In the genomic region with DNA sequence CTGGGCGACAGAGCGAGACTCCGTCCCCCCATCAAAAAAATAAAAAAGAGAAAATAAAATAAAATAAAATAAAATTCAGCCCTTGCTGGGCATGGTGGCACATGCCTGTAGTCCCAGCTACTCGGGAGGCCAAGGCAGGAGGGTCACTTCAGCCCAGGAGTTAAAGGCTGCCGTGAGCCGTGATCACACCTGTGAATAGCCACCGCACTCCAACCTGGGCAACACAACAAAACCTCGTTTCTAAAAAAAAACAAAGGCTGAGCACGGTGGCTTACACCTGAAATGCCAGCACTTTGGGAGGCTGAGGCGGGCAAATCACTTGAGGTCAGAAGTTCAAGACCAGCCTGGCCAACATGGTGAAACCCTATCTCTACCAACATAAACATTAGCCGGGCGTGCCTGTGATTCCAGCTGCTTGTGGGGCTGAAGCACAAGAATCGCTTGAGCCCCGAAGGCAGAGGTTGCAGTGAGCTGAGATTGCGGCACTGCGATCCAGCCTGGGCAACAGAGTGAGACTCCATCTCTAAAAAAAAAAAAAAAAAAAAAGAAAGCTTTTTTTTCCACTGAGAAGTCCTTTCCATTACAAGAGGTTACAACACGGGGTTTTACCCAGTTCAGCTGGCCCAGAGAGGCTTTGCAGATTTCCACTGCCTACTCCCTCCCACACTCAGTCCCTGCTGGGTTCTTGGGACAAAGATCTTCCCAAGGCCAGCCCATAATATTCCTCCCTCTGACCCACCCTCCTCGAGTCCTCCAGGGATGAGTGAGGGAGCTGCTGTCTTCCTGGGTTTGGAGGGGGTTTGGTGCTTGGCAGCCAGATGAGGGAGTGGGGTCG, we compare ENCODE assay signal across 18 cellular contexts. TPM values are rescaled to one million over a fixed set of nuclear protein-coding genes. Genes with fewer than 3 reads are reported as not detected.
DNase-seq lines count a peak whose midpoint lies in the region; ATAC-seq and TF ChIP-seq lines count a peak whose summit lies in the region.
"Had no signal": no experiment of that assay in that cellular context is flagged by ENCODE, and none has a peak within 500 bp of the region (broad histone marks: within the 10 kb centered on the region; RNA-seq: fewer than 3 reads in every experiment).

No MANE protein-coding gene starts in this region.

- no peak for TF ChIP-seq CTCF in fibroblast of the aortic adventitia (IDR thresholded peaks at IDR 0.05; ENCODE audit: insufficient read depth, low read length)

- H4K8ac ChIP-seq in neuronal stem cell (ENCODE audit: low read depth, low read length), result no peak overlapping the region

- H3K27me3 Mint-ChIP-seq in activated CD4-positive, alpha-beta memory T cell treated with anti-CD3 and anti-CD28 coated beads for 36 hours, result peaks cover 25% of the 10 kb centered on the region
- H3K27me3 Mint-ChIP-seq in activated naive CD4-positive, alpha-beta T cell treated with anti-CD3 and anti-CD28 coated beads, Interleukin-2, amount 10 ng/mL, durations not matched to agents 7 days and 5 days, result peaks cover 44% of the 10 kb centered on the region

- peaks cover 10% of the 10 kb centered on the region for H3K79me2 ChIP-seq in ACC112 (ENCODE audit: control insufficient read depth, insufficient read depth, low read length, unreplicated experiment)

- peaks cover 20% of the 10 kb centered on the region for H3K4me1 ChIP-seq in ACC112 (ENCODE audit: control insufficient read depth, insufficient read depth, low read length, unreplicated experiment)
- peaks cover 30% of the 10 kb centered on the region for H3K4me1 ChIP-seq in SJCRH30
- H3K4me1 ChIP-seq in neuronal stem cell (ENCODE audit: control insufficient read depth in 2 of 2, insufficient read depth in 1 of 2, low read depth in 1 of 2, low read length in 2 of 2), result peaks cover 9 to 11% of the 10 kb centered on the region in 2 donors

- DNase-seq in SJCRH30 (peak; percentile 74 to 79), fibroblast of the aortic adventitia (ENCODE audit: low read depth) (peak; percentile 17), neuronal stem cell (ENCODE audit: low spot score) (no peak)
- no peak for DNase-seq in activated CD4-positive, alpha-beta memory T cell treated with anti-CD3 and anti-CD28 coated beads for 36 hours
- DNase-seq in activated naive CD4-positive, alpha-beta T cell treated with anti-CD3 and anti-CD28 coated beads, Interleukin-2, amount 10 ng/mL, durations not matched to agents 7 days and 5 days, result no peak
- DNase-seq: activated CD4-positive, alpha-beta T cell treated with anti-CD3 and anti-CD28 coated beads, Interleukin-2, amount 10 ng/mL, durations not matched to agents 24 days and 14 days; effector memory CD8-positive, alpha-beta T cell; naive thymus-derived CD4-positive, alpha-beta T cell; NCI-H1694; NCI-H510A had no signal

- H3K4me2 ChIP-seq in neuronal stem cell (ENCODE audit: insufficient read depth, low read length, poor library complexity, severe bottlenecking), result no peak overlapping the region
- H3K4me2 ChIP-seq: GM23338 had no signal

- H3K23ac ChIP-seq in neuronal stem cell (ENCODE audit: low read depth, low read length, poor library complexity), result peak overlapping the region; percentile 65

- no peak overlapping the region for H2BK120ac ChIP-seq in neuronal stem cell (ENCODE audit: low read depth, low read length)

- peak overlapping the region; percentile 64 for H3K18ac ChIP-seq in neuronal stem cell (ENCODE audit: low read length)

- no peak overlapping the region for H4K91ac ChIP-seq in neuronal stem cell (ENCODE audit: low read depth, low read length, poor library complexity)

- CTCF ChIA-PET in activated CD4-positive, alpha-beta memory T cell treated with anti-CD3 and anti-CD28 coated beads for 36 hours (lab: Charles Lee), result interaction anchor here (0.6 to 1.3 kb wide), 5 partner anchors 17 to 210 kb away, joined by 3 to 7 read pairs (median 4); no protein-coding TSS in a partner anchor
- CTCF ChIA-PET in activated naive CD4-positive, alpha-beta T cell treated with anti-CD3 and anti-CD28 coated beads, Interleukin-2, amount 10 ng/mL, durations not matched to agents 7 days and 5 days (lab: Charles Lee), result interaction anchor here (1.2 kb wide), 1 partner anchor 10 kb away, joined by 3 read pairs; no protein-coding TSS in a partner anchor

- no peak overlapping the region for H2BK15ac ChIP-seq in neuronal stem cell (ENCODE audit: low read length)

- peaks cover 5% of the 10 kb centered on the region for H3K4me1 Mint-ChIP-seq in activated CD4-positive, alpha-beta memory T cell treated with anti-CD3 and anti-CD28 coated beads for 36 hours (ENCODE audit: low read depth)
- H3K4me1 Mint-ChIP-seq in activated naive CD4-positive, alpha-beta T cell treated with anti-CD3 and anti-CD28 coated beads, Interleukin-2, amount 10 ng/mL, durations not matched to agents 7 days and 5 days, result peaks cover 17% of the 10 kb centered on the region

- H3K79me1 ChIP-seq in neuronal stem cell (ENCODE audit: low read depth, low read length), result peaks cover 2% of the 10 kb centered on the region

- no peaks in the 10 kb centered on the region for H3K9me3 Mint-ChIP-seq in activated CD4-positive, alpha-beta memory T cell treated with anti-CD3 and anti-CD28 coated beads for 36 hours
- no peaks in the 10 kb centered on the region for H3K9me3 Mint-ChIP-seq in activated naive CD4-positive, alpha-beta T cell treated with anti-CD3 and anti-CD28 coated beads, Interleukin-2, amount 10 ng/mL, durations not matched to agents 7 days and 5 days
- H3K9me3 Mint-ChIP-seq: activated CD4-positive, alpha-beta T cell treated with anti-CD3 and anti-CD28 coated beads, Interleukin-2, amount 10 ng/mL, durations not matched to agents 24 days and 14 days; activated naive CD4-positive, alpha-beta T cell treated with anti-CD3 and anti-CD28 coated beads, Interleukin-2, amount 50 U/mL, for 24 hours; effector memory CD8-positive, alpha-beta T cell; naive thymus-derived CD4-positive, alpha-beta T cell had no signal

- no peak overlapping the region for H3K4me3 ChIP-seq in ACC112 (ENCODE audit: low read depth, low read length)
- no peak overlapping the region for H3K4me3 ChIP-seq in SJCRH30
- H3K4me3 ChIP-seq in fibroblast of the aortic adventitia (ENCODE audit: low read depth, low read length), result no peak overlapping the region
- no peak overlapping the region for H3K4me3 ChIP-seq in neuronal stem cell (ENCODE audit: low read length in 2 of 2)
- H3K4me3 ChIP-seq: GM12878, GM23338 had no signal

- no peaks in the 10 kb centered on the region for H3K27me3 ChIP-seq in ACC112 (ENCODE audit: insufficient read depth, low read length)
- H3K27me3 ChIP-seq in SJCRH30, result no peaks in the 10 kb centered on the region
- peaks cover 0 to 9% (median 8%) of the 10 kb centered on the region in 3 experiments for H3K27me3 ChIP-seq in neuronal stem cell (ENCODE audit: control insufficient read depth in 3 of 3, insufficient read depth in 3 of 3, low read depth in 1 of 3, low read length in 3 of 3)

- intact Hi-C loops in activated CD4-positive, alpha-beta memory T cell treated with anti-CD3 and anti-CD28 coated beads for 36 hours (cut with micrococcal nuclease), result no loop called here

- H3K4me3 Mint-ChIP-seq in activated CD4-positive, alpha-beta memory T cell treated with anti-CD3 and anti-CD28 coated beads for 36 hours, result no peak overlapping the region
- no peak overlapping the region for H3K4me3 Mint-ChIP-seq in activated naive CD4-positive, alpha-beta T cell treated with anti-CD3 and anti-CD28 coated beads, Interleukin-2, amount 10 ng/mL, durations not matched to agents 7 days and 5 days
- H3K4me3 Mint-ChIP-seq: activated CD4-positive, alpha-beta T cell treated with anti-CD3 and anti-CD28 coated beads, Interleukin-2, amount 10 ng/mL, durations not matched to agents 24 days and 14 days; activated naive CD4-positive, alpha-beta T cell treated with anti-CD3 and anti-CD28 coated beads, Interleukin-2, amount 50 U/mL, for 24 hours; effector memory CD8-positive, alpha-beta T cell; GM23338; naive thymus-derived CD4-positive, alpha-beta T cell had no signal

- H3K27ac Mint-ChIP-seq in activated CD4-positive, alpha-beta memory T cell treated with anti-CD3 and anti-CD28 coated beads for 36 hours, result no peak overlapping the region
- H3K27ac Mint-ChIP-seq in activated naive CD4-positive, alpha-beta T cell treated with anti-CD3 and anti-CD28 coated beads, Interleukin-2, amount 10 ng/mL, durations not matched to agents 7 days and 5 days, result no peak overlapping the region
- H3K27ac Mint-ChIP-seq: activated CD4-positive, alpha-beta T cell treated with anti-CD3 and anti-CD28 coated beads, Interleukin-2, amount 10 ng/mL, durations not matched to agents 24 days and 14 days; activated naive CD4-positive, alpha-beta T cell treated with anti-CD3 and anti-CD28 coated beads, Interleukin-2, amount 50 U/mL, for 24 hours; GM23338; naive thymus-derived CD4-positive, alpha-beta T cell had no signal

- H2AK5ac ChIP-seq in neuronal stem cell (ENCODE audit: low read depth, low read length), result peak overlapping the region; percentile 79

- POLR2A ChIA-PET in activated CD4-positive, alpha-beta memory T cell treated with anti-CD3 and anti-CD28 coated beads for 36 hours (lab: Charles Lee), result no interaction called here

- no CpG with 5 or more reads among the region's 19 CpGs for WGBS in neuronal stem cell (ENCODE audit: extremely low coverage in 2 of 2, insufficient read length in 2 of 2, insufficient replicate concordance in 1 of 2), 2 donors

- peak overlapping the region; percentile 10 for H2BK12ac ChIP-seq in neuronal stem cell (ENCODE audit: low read length)

- H2BK5ac ChIP-seq in neuronal stem cell (ENCODE audit: low read length), result peak overlapping the region; percentile 75

- peak overlapping the region; percentile 23; the same call in 1 of the 2 replicates for H3K27ac ChIP-seq in ACC112 (ENCODE audit: low read depth, low read length)
- H3K27ac ChIP-seq in SJCRH30, result peak overlapping the region; percentile 36; the same call in 1 of the 2 replicates
- no peak overlapping the region for H3K27ac ChIP-seq in neuronal stem cell (replicated peaks; ENCODE audit: low read length)

- H3K36me3 ChIP-seq in ACC112 (ENCODE audit: insufficient read depth, low read length) (peaks cover 10% of the 10 kb centered on the region; the same call in 1 of the 2 replicates), SJCRH30 (no peaks in the 10 kb centered on the region), neuronal stem cell (replicated peaks in 1 of 2; ENCODE audit: control insufficient read depth in 2 of 2, insufficient read depth in 2 of 2, low read length in 2 of 2) (peaks cover 3 to 11% of the 10 kb centered on the region in 2 donors)

- H2AFZ ChIP-seq in ACC112 (ENCODE audit: low read length, unreplicated experiment) (no peak overlapping the region), neuronal stem cell (ENCODE audit: low read length) (no peak overlapping the region)
- H2AFZ ChIP-seq: GM23338 had no signal

- H3K36me3 Mint-ChIP-seq in activated CD4-positive, alpha-beta memory T cell treated with anti-CD3 and anti-CD28 coated beads for 36 hours, result no peaks in the 10 kb centered on the region
- no peaks in the 10 kb centered on the region for H3K36me3 Mint-ChIP-seq in activated naive CD4-positive, alpha-beta T cell treated with anti-CD3 and anti-CD28 coated beads, Interleukin-2, amount 10 ng/mL, durations not matched to agents 7 days and 5 days
- H3K36me3 Mint-ChIP-seq: activated naive CD4-positive, alpha-beta T cell treated with anti-CD3 and anti-CD28 coated beads, Interleukin-2, amount 50 U/mL, for 24 hours had no signal

- no peak overlapping the region for H3K4ac ChIP-seq in neuronal stem cell (ENCODE audit: low read length)

- H3K9ac ChIP-seq in neuronal stem cell (ENCODE audit: low read depth, low read length, poor library complexity), result no peak overlapping the region

- no peak overlapping the region for H3K14ac ChIP-seq in neuronal stem cell (ENCODE audit: low read length)

- ATAC-seq in HG03520 (IDR thresholded peaks at IDR 0.05; ENCODE audit: unreplicated experiment) (no peak), GM18870 (IDR thresholded peaks at IDR 0.05; ENCODE audit: unreplicated experiment) (no peak)
- ATAC-seq: effector memory CD8-positive, alpha-beta T cell; GM12878; GM23338; naive thymus-derived CD4-positive, alpha-beta T cell had no signal

- H3K9me3 ChIP-seq in SJCRH30 (replicated peaks) (no peaks in the 10 kb centered on the region), neuronal stem cell (replicated peaks in 1 of 2; ENCODE audit: control insufficient read depth in 2 of 2, insufficient read depth in 1 of 2, low read depth in 1 of 2, low read length in 2 of 2) (peaks cover 0 to 2% of the 10 kb centered on the region in 2 donors)

RNA-seq across cellular contexts. Expression of a gene that starts 6.4 kb away (rescaled TPM):
- total RNA-seq in SJCRH30 (2014; rRNA removed; shearing (Covaris generic)), result 0.10 and 0.59 TPM in 2 replicates
- total RNA-seq in fibroblast of the aortic adventitia (ENCODE audit: low replicate concordance), result 4.4 and 22.8 TPM in 2 replicates
- 2.7 TPM for polyA plus RNA-seq in neuronal stem cell (2013, experiment 1 of 2)
- polyA plus RNA-seq in neuronal stem cell (2013, experiment 2 of 2), result 3.0 TPM
- 1 to 10 TPM; 1.7 to 2.9 TPM for total RNA-seq in activated CD4-positive, alpha-beta memory T cell treated with anti-CD3 and anti-CD28 coated beads for 36 hours
- total RNA-seq: GM12878, OCI-LY7, SK-MEL-5 had no signal
- polyA plus RNA-seq: naive thymus-derived CD4-positive, alpha-beta T cell had no signal

RNA-seq across cellular contexts. Expression of a gene that starts 19.8 kb away (rescaled TPM):
- 15.9 and 17.7 TPM in 2 replicates for total RNA-seq in SJCRH30 (2014; rRNA removed; shearing (Covaris generic))
- 6.3 and 15.7 TPM in 2 replicates for total RNA-seq in fibroblast of the aortic adventitia (ENCODE audit: low replicate concordance)
- polyA plus RNA-seq in neuronal stem cell (2013, experiment 1 of 2), result 104 TPM
- 102 TPM for polyA plus RNA-seq in neuronal stem cell (2013, experiment 2 of 2)
- total RNA-seq in activated CD4-positive, alpha-beta memory T cell treated with anti-CD3 and anti-CD28 coated beads for 36 hours, result 10 to 100 TPM; 74.2 to 74.9 TPM

RNA-seq across cellular contexts. Expression of a gene that starts 27.3 kb away (rescaled TPM):
- total RNA-seq in SJCRH30 (2014; rRNA removed; shearing (Covaris generic)), result 0.04 TPM in 1 of 2 replicates, not detected in the other
- total RNA-seq in fibroblast of the aortic adventitia (ENCODE audit: low replicate concordance), result 0.09 and 0.16 TPM in 2 replicates
- polyA plus RNA-seq in neuronal stem cell (2013, experiment 1 of 2), result 0.50 TPM
- polyA plus RNA-seq in neuronal stem cell (2013, experiment 2 of 2), result 0.57 TPM
- total RNA-seq in activated CD4-positive, alpha-beta memory T cell treated with anti-CD3 and anti-CD28 coated beads for 36 hours, result 1 to 10 TPM; 2.3 to 2.9 TPM

RNA-seq across cellular contexts. Expression of a gene that starts 42.7 kb away (rescaled TPM):
- 0.55 and 2.8 TPM in 2 replicates for total RNA-seq in SJCRH30 (2014; rRNA removed; shearing (Covaris generic))
- total RNA-seq in fibroblast of the aortic adventitia (ENCODE audit: low replicate concordance), result 11.1 and 68.2 TPM in 2 replicates
- polyA plus RNA-seq in neuronal stem cell (2013, experiment 1 of 2), result 25.7 TPM
- polyA plus RNA-seq in neuronal stem cell (2013, experiment 2 of 2), result 24.5 TPM
- 10 to 100 TPM; 14.5 to 16.0 TPM for total RNA-seq in activated CD4-positive, alpha-beta memory T cell treated with anti-CD3 and anti-CD28 coated beads for 36 hours

RNA-seq across cellular contexts. Expression of a gene that starts 49.1 kb away (rescaled TPM):
- total RNA-seq in SJCRH30 (2014; rRNA removed; shearing (Covaris generic)), result 651 and 901 TPM in 2 replicates
- 151 and 174 TPM in 2 replicates for total RNA-seq in fibroblast of the aortic adventitia (ENCODE audit: low replicate concordance)
- 2,413 TPM for polyA plus RNA-seq in neuronal stem cell (2013, experiment 1 of 2)
- 2,325 TPM for polyA plus RNA-seq in neuronal stem cell (2013, experiment 2 of 2)
- 1,000 to 10,000 TPM; 2,068 to 2,091 TPM for total RNA-seq in activated CD4-positive, alpha-beta memory T cell treated with anti-CD3 and anti-CD28 coated beads for 36 hours

Comparison
In these comparisons a context has a peak if more than half of its experiments do, and no peak if none do; other contexts are left out.
1. DNase-seq: peak in SJCRH30 (2 of 2) and fibroblast of the aortic adventitia (single experiment); none in neuronal stem cell (single experiment), activated CD4-positive, alpha-beta memory T cell treated with anti-CD3 and anti-CD28 coated beads for 36 hours (single experiment) and activated naive CD4-positive, alpha-beta T cell treated with anti-CD3 and anti-CD28 coated beads, Interleukin-2, amount 10 ng/mL, durations not matched to agents 7 days and 5 days (single experiment).